In genomic region chr22:36368359-36368983, GRCh38 we compare ENCODE assay signal across 1 cellular context.
A peak's percentile ranks its signal among the peaks of the same experiment; 100 is the strongest.
TF ChIP-seq lines count a peak whose summit lies in the region.

No MANE protein-coding gene starts in this region.

TF ChIP-seq in K562, 482 proteins besides CTCF, POLR2A, EP300 and RAD21 (continued from another document and continues in another):
- TF ChIP-seq, protein P1, sequence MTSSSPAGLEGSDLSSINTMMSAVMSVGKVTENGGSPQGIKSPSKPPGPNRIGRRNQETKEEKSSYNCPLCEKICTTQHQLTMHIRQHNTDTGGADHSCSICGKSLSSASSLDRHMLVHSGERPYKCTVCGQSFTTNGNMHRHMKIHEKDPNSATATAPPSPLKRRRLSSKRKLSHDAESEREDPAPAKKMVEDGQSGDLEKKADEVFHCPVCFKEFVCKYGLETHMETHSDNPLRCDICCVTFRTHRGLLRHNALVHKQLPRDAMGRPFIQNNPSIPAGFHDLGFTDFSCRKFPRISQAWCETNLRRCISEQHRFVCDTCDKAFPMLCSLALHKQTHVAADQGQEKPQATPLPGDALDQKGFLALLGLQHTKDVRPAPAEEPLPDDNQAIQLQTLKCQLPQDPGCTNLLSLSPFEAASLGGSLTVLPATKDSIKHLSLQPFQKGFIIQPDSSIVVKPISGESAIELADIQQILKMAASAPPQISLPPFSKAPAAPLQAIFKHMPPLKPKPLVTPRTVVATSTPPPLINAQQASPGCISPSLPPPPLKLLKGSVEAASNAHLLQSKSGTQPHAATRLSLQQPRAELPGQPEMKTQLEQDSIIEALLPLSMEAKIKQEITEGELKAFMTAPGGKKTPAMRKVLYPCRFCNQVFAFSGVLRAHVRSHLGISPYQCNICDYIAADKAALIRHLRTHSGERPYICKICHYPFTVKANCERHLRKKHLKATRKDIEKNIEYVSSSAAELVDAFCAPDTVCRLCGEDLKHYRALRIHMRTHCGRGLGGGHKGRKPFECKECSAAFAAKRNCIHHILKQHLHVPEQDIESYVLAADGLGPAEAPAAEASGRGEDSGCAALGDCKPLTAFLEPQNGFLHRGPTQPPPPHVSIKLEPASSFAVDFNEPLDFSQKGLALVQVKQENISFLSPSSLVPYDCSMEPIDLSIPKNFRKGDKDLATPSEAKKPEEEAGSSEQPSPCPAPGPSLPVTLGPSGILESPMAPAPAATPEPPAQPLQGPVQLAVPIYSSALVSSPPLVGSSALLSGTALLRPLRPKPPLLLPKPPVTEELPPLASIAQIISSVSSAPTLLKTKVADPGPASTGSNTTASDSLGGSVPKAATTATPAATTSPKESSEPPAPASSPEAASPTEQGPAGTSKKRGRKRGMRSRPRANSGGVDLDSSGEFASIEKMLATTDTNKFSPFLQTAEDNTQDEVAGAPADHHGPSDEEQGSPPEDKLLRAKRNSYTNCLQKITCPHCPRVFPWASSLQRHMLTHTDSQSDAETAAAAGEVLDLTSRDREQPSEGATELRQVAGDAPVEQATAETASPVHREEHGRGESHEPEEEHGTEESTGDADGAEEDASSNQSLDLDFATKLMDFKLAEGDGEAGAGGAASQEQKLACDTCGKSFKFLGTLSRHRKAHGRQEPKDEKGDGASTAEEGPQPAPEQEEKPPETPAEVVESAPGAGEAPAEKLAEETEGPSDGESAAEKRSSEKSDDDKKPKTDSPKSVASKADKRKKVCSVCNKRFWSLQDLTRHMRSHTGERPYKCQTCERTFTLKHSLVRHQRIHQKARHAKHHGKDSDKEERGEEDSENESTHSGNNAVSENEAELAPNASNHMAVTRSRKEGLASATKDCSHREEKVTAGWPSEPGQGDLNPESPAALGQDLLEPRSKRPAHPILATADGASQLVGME (CRISPR knock-in tag; IDR thresholded peaks at IDR 0.05): no peak
- TF ChIP-seq ZBTB7A (IDR thresholded peaks at IDR 0.05; ENCODE audit: borderline replicate concordance, control insufficient read depth, low read depth, low read length): 0 out of 2 replicates have a peak, but pooled peaks have one; percentile 27
- no peak for TF ChIP-seq HNRNPUL1 (IDR thresholded peaks at IDR 0.05; ENCODE audit: low read length)
- TF ChIP-seq ZNF140 (CRISPR knock-in tag; IDR thresholded peaks at IDR 0.05): no peak
- TF ChIP-seq CBFA2T2 (conservative IDR thresholded peaks at IDR 0.05): peak; percentile 99
- TF ChIP-seq MBD2 (IDR thresholded peaks at IDR 0.05; ENCODE audit: borderline replicate concordance, low read depth): peak; percentile 78
- no peak; the same call in 1 of the 2 replicates for TF ChIP-seq GTF2E2 (tag; IDR thresholded peaks at IDR 0.05)
- TF ChIP-seq, protein P2, sequence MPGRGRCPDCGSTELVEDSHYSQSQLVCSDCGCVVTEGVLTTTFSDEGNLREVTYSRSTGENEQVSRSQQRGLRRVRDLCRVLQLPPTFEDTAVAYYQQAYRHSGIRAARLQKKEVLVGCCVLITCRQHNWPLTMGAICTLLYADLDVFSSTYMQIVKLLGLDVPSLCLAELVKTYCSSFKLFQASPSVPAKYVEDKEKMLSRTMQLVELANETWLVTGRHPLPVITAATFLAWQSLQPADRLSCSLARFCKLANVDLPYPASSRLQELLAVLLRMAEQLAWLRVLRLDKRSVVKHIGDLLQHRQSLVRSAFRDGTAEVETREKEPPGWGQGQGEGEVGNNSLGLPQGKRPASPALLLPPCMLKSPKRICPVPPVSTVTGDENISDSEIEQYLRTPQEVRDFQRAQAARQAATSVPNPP (IDR thresholded peaks at IDR 0.05; ENCODE audit: borderline replicate concordance, insufficient read depth, insufficient read length): no peak
- TF ChIP-seq, protein P3, sequence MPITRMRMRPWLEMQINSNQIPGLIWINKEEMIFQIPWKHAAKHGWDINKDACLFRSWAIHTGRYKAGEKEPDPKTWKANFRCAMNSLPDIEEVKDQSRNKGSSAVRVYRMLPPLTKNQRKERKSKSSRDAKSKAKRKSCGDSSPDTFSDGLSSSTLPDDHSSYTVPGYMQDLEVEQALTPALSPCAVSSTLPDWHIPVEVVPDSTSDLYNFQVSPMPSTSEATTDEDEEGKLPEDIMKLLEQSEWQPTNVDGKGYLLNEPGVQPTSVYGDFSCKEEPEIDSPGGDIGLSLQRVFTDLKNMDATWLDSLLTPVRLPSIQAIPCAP (CRISPR knock-in tag; IDR thresholded peaks at IDR 0.05; ENCODE audit: borderline replicate concordance): no peak
- no peak for TF ChIP-seq NCOA6 (IDR thresholded peaks at IDR 0.05)
- TF ChIP-seq SREBF1 (IDR thresholded peaks at IDR 0.05; ENCODE audit: borderline replicate concordance, low read depth, low read length): no peak
- no peak for TF ChIP-seq KLF13 (tag; IDR thresholded peaks at IDR 0.05; ENCODE audit: borderline replicate concordance, low read depth)
- TF ChIP-seq RBM22 (IDR thresholded peaks at IDR 0.05; ENCODE audit: low read depth, low read length, poor library complexity, severe bottlenecking): no peak
- no peak for TF ChIP-seq MAFF (IDR thresholded peaks at IDR 0.05; ENCODE audit: low read length)
- TF ChIP-seq, protein P4, sequence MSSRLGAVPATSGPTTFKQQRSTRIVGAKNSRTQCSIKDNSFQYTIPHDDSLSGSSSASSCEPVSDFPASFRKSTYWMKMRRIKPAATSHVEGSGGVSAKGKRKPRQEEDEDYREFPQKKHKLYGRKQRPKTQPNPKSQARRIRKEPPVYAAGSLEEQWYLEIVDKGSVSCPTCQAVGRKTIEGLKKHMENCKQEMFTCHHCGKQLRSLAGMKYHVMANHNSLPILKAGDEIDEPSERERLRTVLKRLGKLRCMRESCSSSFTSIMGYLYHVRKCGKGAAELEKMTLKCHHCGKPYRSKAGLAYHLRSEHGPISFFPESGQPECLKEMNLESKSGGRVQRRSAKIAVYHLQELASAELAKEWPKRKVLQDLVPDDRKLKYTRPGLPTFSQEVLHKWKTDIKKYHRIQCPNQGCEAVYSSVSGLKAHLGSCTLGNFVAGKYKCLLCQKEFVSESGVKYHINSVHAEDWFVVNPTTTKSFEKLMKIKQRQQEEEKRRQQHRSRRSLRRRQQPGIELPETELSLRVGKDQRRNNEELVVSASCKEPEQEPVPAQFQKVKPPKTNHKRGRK (tag; IDR thresholded peaks at IDR 0.05): no peak
- no peak for TF ChIP-seq THRAP3 (IDR thresholded peaks at IDR 0.05; ENCODE audit: borderline replicate concordance)
- 0 out of 4 replicates have a peak, but pooled peaks of 1 of the 2 experiments have one; percentile 61 for TF ChIP-seq NONO (IDR thresholded peaks at IDR 0.05; ENCODE audit: low read depth in 2 of 2, low read length in 1 of 2)
- no peak for TF ChIP-seq MCM3 (IDR thresholded peaks at IDR 0.05)
- no peak; the same call in 1 of the 2 replicates for TF ChIP-seq NFE2 (IDR thresholded peaks at IDR 0.05; ENCODE audit: low read depth)
- TF ChIP-seq, protein P5, sequence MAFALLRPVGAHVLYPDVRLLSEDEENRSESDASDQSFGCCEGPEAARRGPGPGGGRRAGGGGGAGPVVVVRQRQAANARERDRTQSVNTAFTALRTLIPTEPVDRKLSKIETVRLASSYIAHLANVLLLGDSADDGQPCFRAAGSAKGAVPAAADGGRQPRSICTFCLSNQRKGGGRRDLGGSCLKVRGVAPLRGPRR (CRISPR knock-in tag; IDR thresholded peaks at IDR 0.05): no peak
- no peak for TF ChIP-seq NFXL1 (CRISPR knock-in tag; IDR thresholded peaks at IDR 0.05)
- peak; percentile 62 for TF ChIP-seq NCOA4 (IDR thresholded peaks at IDR 0.05; ENCODE audit: partially characterized antibody)
- no peak for TF ChIP-seq DDX20 (tag; IDR thresholded peaks at IDR 0.05; ENCODE audit: low read depth)
- TF ChIP-seq CEBPB (tag; IDR thresholded peaks at IDR 0.05): no peak
- peak; percentile 72; the same call in 1 of the 2 replicates for TF ChIP-seq ZNF584 (CRISPR knock-in tag; IDR thresholded peaks at IDR 0.05; ENCODE audit: low read depth)
- TF ChIP-seq ZBTB1 (CRISPR knock-in tag; IDR thresholded peaks at IDR 0.05; ENCODE audit: borderline replicate concordance, low read depth): no peak
- no peak for TF ChIP-seq TCF7L2 (IDR thresholded peaks at IDR 0.05; ENCODE audit: low read depth, low read length)
- no peak for TF ChIP-seq ZNF507 (tag; conservative IDR thresholded peaks at IDR 0.05)
- TF ChIP-seq ZNF780A (CRISPR knock-in tag; IDR thresholded peaks at IDR 0.05): no peak
- TF ChIP-seq THRB (CRISPR knock-in tag; conservative IDR thresholded peaks at IDR 0.05): no peak
- TF ChIP-seq PHF20 (IDR thresholded peaks at IDR 0.05; ENCODE audit: partially characterized antibody): peak; percentile 47
- no peak for TF ChIP-seq NR2C1 (IDR thresholded peaks at IDR 0.05)
- TF ChIP-seq NR2C1 (tag; IDR thresholded peaks at IDR 0.05): peak; percentile 64
- no peak for TF ChIP-seq RBM34 (IDR thresholded peaks at IDR 0.05; ENCODE audit: borderline replicate concordance, insufficient read depth, low read length)
- TF ChIP-seq JUND (IDR thresholded peaks at IDR 0.05; ENCODE audit: borderline replicate concordance, low read depth, low read length): peak; percentile 75
- TF ChIP-seq JUND (tag; IDR thresholded peaks at IDR 0.05; ENCODE audit: borderline replicate concordance, low read depth, low read length): peak; percentile 67; the same call in 2 of the 3 replicates
- TF ChIP-seq CEBPZ (IDR thresholded peaks at IDR 0.05; ENCODE audit: borderline replicate concordance, low read depth, low read length): no peak
- TF ChIP-seq, protein P6, sequence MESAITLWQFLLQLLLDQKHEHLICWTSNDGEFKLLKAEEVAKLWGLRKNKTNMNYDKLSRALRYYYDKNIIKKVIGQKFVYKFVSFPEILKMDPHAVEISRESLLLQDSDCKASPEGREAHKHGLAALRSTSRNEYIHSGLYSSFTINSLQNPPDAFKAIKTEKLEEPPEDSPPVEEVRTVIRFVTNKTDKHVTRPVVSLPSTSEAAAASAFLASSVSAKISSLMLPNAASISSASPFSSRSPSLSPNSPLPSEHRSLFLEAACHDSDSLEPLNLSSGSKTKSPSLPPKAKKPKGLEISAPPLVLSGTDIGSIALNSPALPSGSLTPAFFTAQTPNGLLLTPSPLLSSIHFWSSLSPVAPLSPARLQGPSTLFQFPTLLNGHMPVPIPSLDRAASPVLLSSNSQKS (CRISPR knock-in tag; IDR thresholded peaks at IDR 0.05): no peak
- TF ChIP-seq MAFG (tag; conservative IDR thresholded peaks at IDR 0.05): no peak
- TF ChIP-seq CBX8 (IDR thresholded peaks at IDR 0.05; ENCODE audit: borderline replicate concordance, extremely low read depth, low read depth, low read length, poor library complexity, severe bottlenecking): no peak
- no peak for TF ChIP-seq SNRNP70 (optimal IDR thresholded peaks at IDR 0.05; ENCODE audit: low read depth, low read length)
- no peak for TF ChIP-seq PRPF4 (IDR thresholded peaks at IDR 0.05; ENCODE audit: insufficient read depth, low read depth, low read length, poor library complexity, severe bottlenecking)
- TF ChIP-seq REST (CRISPR knock-in tag; IDR thresholded peaks at IDR 0.05; ENCODE audit: low read depth): no peak
- TF ChIP-seq POLR3G (IDR thresholded peaks at IDR 0.05; ENCODE audit: extremely low read depth, insufficient read length, insufficient replicate concordance): no peak
